In genomic region chr21:35512321-35512720, GRCh38 we compare ENCODE assay signal across 1 cellular context.
TF ChIP-seq lines count a peak whose summit lies in the region.

No MANE protein-coding gene starts in this region.

TF ChIP-seq in SK-N-SH, 30 proteins besides CTCF, POLR2A, EP300 and RAD21 (continued from another document):
- TF ChIP-seq REST (IDR thresholded peaks at IDR 0.05; ENCODE audit: low read depth, low read length) = no peak
- TF ChIP-seq SIN3A (IDR thresholded peaks at IDR 0.05; ENCODE audit: borderline replicate concordance, low read depth, low read length) = no peak
